Comparison of ENCODE assay signal across 8 cellular contexts in genomic region chr16:85688586-85689284, GRCh38. TPM values are rescaled to one million over a fixed set of nuclear protein-coding genes. Genes with fewer than 3 reads are reported as not detected.
DNase-seq lines count a peak whose midpoint lies in the region; ATAC-seq and TF ChIP-seq lines count a peak whose summit lies in the region.

Gene GINS2, minus strand, starts transcription at chr16:85688954. Its CDS starts 56 bp downstream, at chr16:85688898.

- DNase-seq in AML-193 (lab: John Stamatoyannopoulos, UW), result peak; percentile 79 to 84
- peak; percentile 69 to 93 for DNase-seq in NCI-H526 (lab: John Stamatoyannopoulos, UW)
- DNase-seq in activated CD4-positive, alpha-beta T cell treated with anti-CD3 and anti-CD28 coated beads for 48 hours, result peak; percentile 94
- peak; percentile 88 for DNase-seq in coronary artery (ENCODE audit: low spot score)
- DNase-seq in left lobe of liver (ENCODE audit: low spot score), result peak; percentile 92
- peak; percentile 94 for DNase-seq in stimulated activated CD4-positive, alpha-beta T cell treated with anti-CD3 and anti-CD28 coated beads, Interleukin-1b, Interleukin-23, amount 100 ng/mL, for 48 hours

- TF ChIP-seq CTCF in coronary artery (IDR thresholded peaks at IDR 0.05), result no peak

- peak; percentile 67 for TF ChIP-seq POLR2A in GM19099 (IDR thresholded peaks at IDR 0.05; ENCODE audit: extremely low read depth, insufficient read length, low read depth)

- H3K27ac ChIP-seq in coronary artery, result no peak within 1 kb of the TSS

- peak; percentile 94 for ATAC-seq in HG03354 (IDR thresholded peaks at IDR 0.05; ENCODE audit: poor library complexity, severe bottlenecking, unreplicated experiment)
- ATAC-seq in left lobe of liver, result peak; percentile 99

- H3K4me3 ChIP-seq in coronary artery, result peak within 1 kb of the TSS; percentile 69

RNA-seq across cellular contexts. Expression of gene GINS2, which starts in this region (rescaled TPM):
- total RNA-seq in left lobe of liver, result 0.88 TPM

Comparison
In these comparisons a context has a peak if more than half of its experiments do, and no peak if none do; other contexts are left out.
1. Peak in DNase-seq and ATAC-seq in left lobe of liver; RNA of the gene not detected or under 1 TPM.